9 cellular contexts compared by ENCODE assay signal in the genomic region with DNA sequence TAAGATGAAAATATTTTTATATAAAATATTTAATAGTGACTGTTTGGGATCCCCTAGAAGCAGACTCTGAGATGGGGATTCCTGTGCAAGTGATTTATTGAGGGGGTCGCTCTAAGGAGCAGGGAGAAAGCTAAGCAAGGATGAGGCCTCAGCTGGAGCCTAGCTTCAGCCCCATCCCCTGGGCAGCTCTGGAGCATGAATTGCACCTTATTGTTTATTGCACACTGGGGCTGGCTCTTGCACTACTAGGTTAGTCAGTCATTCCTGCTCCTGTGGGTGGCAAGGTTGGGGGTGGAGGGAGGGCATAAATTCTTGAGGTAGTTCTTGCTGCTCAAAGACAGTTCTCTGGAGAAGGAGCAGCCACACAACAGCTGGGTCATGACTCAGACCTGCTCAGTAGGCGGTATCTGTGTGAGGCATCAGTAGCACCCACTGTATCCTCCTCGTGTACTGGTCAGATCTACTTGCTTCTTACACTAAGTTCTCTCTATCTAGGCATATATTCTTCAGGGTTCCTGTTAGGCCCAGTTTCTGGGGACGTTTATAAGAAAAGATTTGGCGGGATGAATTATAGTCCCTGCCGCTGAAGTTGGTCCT. TPM values are rescaled to one million over a fixed set of nuclear protein-coding genes. Genes with fewer than 3 reads are reported as not detected.
DNase-seq lines count a peak whose midpoint lies in the region; ATAC-seq lines count a peak whose summit lies in the region.
"Had no signal": no experiment of that assay in that cellular context is flagged by ENCODE, and none has a peak within 500 bp of the region (broad histone marks: within the 10 kb centered on the region; RNA-seq: fewer than 3 reads in every experiment).

No MANE protein-coding gene starts in this region.

- DNase-seq in NOMO-1 treated with dmso at 0.1 percent for 144 hours (lab: John Stamatoyannopoulos, UW; ENCODE audit: unreplicated experiment) (peak; percentile 23), NCI-H2081 treated with DMSO at 0.1 percent for 48 hours (lab: John Stamatoyannopoulos, UW) (no peak), mesenteric fat pad (ENCODE audit: low spot score) (no peak), NCI-H2107 (lab: John Stamatoyannopoulos, UW) (no peak)
- peak; percentile 89 for DNase-seq in activated effector memory CD4-positive, alpha-beta T cell treated with anti-CD3 and anti-CD28 coated beads, Interleukin-2, amount 50 U/mL, for 16 hours
- DNase-seq in natural killer cell treated with Interleukin-12 subunit alpha and Interleukin-12 subunit beta and Interleukin-15 and Interleukin-18, amount 100 ng/mL, for 72 hours (ENCODE audit: low spot score): peak; percentile 78

- H3K9me3 Mint-ChIP-seq in natural killer cell treated with Interleukin-12 subunit alpha and Interleukin-12 subunit beta and Interleukin-15 and Interleukin-18, amount 100 ng/mL, for 72 hours: no peaks in the 10 kb centered on the region

- H3K4me1 Mint-ChIP-seq in natural killer cell treated with Interleukin-12 subunit alpha and Interleukin-12 subunit beta and Interleukin-15 and Interleukin-18, amount 100 ng/mL, for 72 hours (ENCODE audit: low read depth in 2 of 2): peaks cover 21 to 51% of the 10 kb centered on the region in 2 donors

- peak; percentile 59 for ATAC-seq in GM21786 (IDR thresholded peaks at IDR 0.05; ENCODE audit: unreplicated experiment)
- peak; percentile 97 to 100 for ATAC-seq in natural killer cell treated with Interleukin-12 subunit alpha and Interleukin-12 subunit beta and Interleukin-15 and Interleukin-18, amount 100 ng/mL, for 72 hours
- ATAC-seq in GM21825 (IDR thresholded peaks at IDR 0.05; ENCODE audit: unreplicated experiment): no peak

- H3K27me3 Mint-ChIP-seq in natural killer cell treated with Interleukin-12 subunit alpha and Interleukin-12 subunit beta and Interleukin-15 and Interleukin-18, amount 100 ng/mL, for 72 hours: no peaks in the 10 kb centered on the region

- peak overlapping the region; percentile 77 to 92 for H3K27ac Mint-ChIP-seq in natural killer cell treated with Interleukin-12 subunit alpha and Interleukin-12 subunit beta and Interleukin-15 and Interleukin-18, amount 100 ng/mL, for 72 hours

- H3K36me3 Mint-ChIP-seq in natural killer cell treated with Interleukin-12 subunit alpha and Interleukin-12 subunit beta and Interleukin-15 and Interleukin-18, amount 100 ng/mL, for 72 hours: no peaks in the 10 kb centered on the region

- peak overlapping the region; percentile 41 for H3K4me3 Mint-ChIP-seq in natural killer cell treated with Interleukin-12 subunit alpha and Interleukin-12 subunit beta and Interleukin-15 and Interleukin-18, amount 100 ng/mL, for 72 hours

RNA-seq across cellular contexts. Expression of gene TNFSF10, which starts 27.2 kb away (rescaled TPM):
- 100 to 1,000 TPM; 111 to 321 TPM for total RNA-seq in natural killer cell treated with Interleukin-12 subunit alpha and Interleukin-12 subunit beta and Interleukin-15 and Interleukin-18, amount 100 ng/mL, for 72 hours
- total RNA-seq in mesenteric fat pad: 23.0 TPM
- total RNA-seq: SK-MEL-5 had no signal

Comparison
In these comparisons a context has a peak if more than half of its experiments do, and no peak if none do; other contexts are left out.
1. DNase-seq: peak in NOMO-1 treated with dmso at 0.1 percent for 144 hours (single experiment), activated effector memory CD4-positive, alpha-beta T cell treated with anti-CD3 and anti-CD28 coated beads, Interleukin-2, amount 50 U/mL, for 16 hours (single experiment) and natural killer cell treated with Interleukin-12 subunit alpha and Interleukin-12 subunit beta and Interleukin-15 and Interleukin-18, amount 100 ng/mL, for 72 hours (single experiment); none in NCI-H2081 treated with DMSO at 0.1 percent for 48 hours (single experiment), mesenteric fat pad (single experiment) and NCI-H2107 (single experiment).